In genomic region chr2:197711576-197711975, GRCh38 we compare ENCODE assay signal across 17 cellular contexts. TPM values are rescaled to one million over a fixed set of nuclear protein-coding genes. Genes with fewer than 3 reads are reported as not detected.
A peak's percentile ranks its signal among the peaks of the same experiment; 100 is the strongest.
DNase-seq lines count a peak whose midpoint lies in the region; ATAC-seq and TF ChIP-seq lines count a peak whose summit lies in the region.
"Had no signal": no experiment of that assay in that cellular context is flagged by ENCODE, and none has a peak within 500 bp of the region (broad histone marks: within the 10 kb centered on the region; RNA-seq: fewer than 3 reads in every experiment).

No MANE protein-coding gene starts in this region.

- TF ChIP-seq POLR2A in NB4 (IDR thresholded peaks at IDR 0.05; ENCODE audit: extremely low read depth, insufficient read length) (no peak), right lobe of liver (IDR thresholded peaks at IDR 0.05) (no peak)

- H3K4me1 Mint-ChIP-seq in activated T-cell treated with anti-CD3 and anti-CD28 coated beads, Interleukin-2, amount 50 U/mL, for 4 hours (ENCODE audit: low read depth): peaks cover 41% of the 10 kb centered on the region

- no peaks in the 10 kb centered on the region for H3K27me3 ChIP-seq in GM23248 (replicated peaks; ENCODE audit: insufficient read depth)
- H3K27me3 ChIP-seq in right lobe of liver: no peaks in the 10 kb centered on the region
- no peaks in the 10 kb centered on the region for H3K27me3 ChIP-seq in PC-9 (ENCODE audit: insufficient read depth, low read depth)

- H3K9me2 ChIP-seq in GM23248 (ENCODE audit: insufficient read depth): no peaks in the 10 kb centered on the region
- H3K9me2 ChIP-seq in PC-9 (ENCODE audit: insufficient read depth): no peaks in the 10 kb centered on the region

- no peaks in the 10 kb centered on the region for H3K27me3 Mint-ChIP-seq in activated T-cell treated with anti-CD3 and anti-CD28 coated beads, Interleukin-2, amount 50 U/mL, for 4 hours (ENCODE audit: low read depth)

- H3K9ac ChIP-seq in GM23248: no peak overlapping the region

- TF ChIP-seq CTCF in NB4 (IDR thresholded peaks at IDR 0.05; ENCODE audit: low read depth, low read length) (no peak), foreskin fibroblast (IDR thresholded peaks at IDR 0.05; ENCODE audit: low read depth, low read length) (no peak), right lobe of liver (IDR thresholded peaks at IDR 0.05) (no peak), PC-9 (conservative IDR thresholded peaks at IDR 0.05) (no peak)

- H3K4me3 ChIP-seq in GM23248 (no peak overlapping the region), NB4 (ENCODE audit: low read depth, low read length) (no peak overlapping the region), foreskin fibroblast (ENCODE audit: low read depth in 1 of 2, low read length in 2 of 2) (no peak overlapping the region), right lobe of liver (no peak overlapping the region), PC-9 (no peak overlapping the region)

- H2AFZ ChIP-seq in GM23248: no peak overlapping the region
- H2AFZ ChIP-seq in PC-9: no peak overlapping the region

- in situ Hi-C loops in GM23248 (cut with MboI): no loop called here

- intact Hi-C loops in right lobe of liver (cut with DNase I): no loop called here
- intact Hi-C loops in PC-9 (cut with micrococcal nuclease; ENCODE audit: unreplicated experiment): no loop called here

- ATAC-seq in activated T-cell treated with anti-CD3 and anti-CD28 coated beads, Interleukin-2, amount 50 U/mL, for 4 hours: no peak
- no peak for ATAC-seq in right lobe of liver

- H3K9me3 ChIP-seq in GM23248 (ENCODE audit: low read depth): no peaks in the 10 kb centered on the region
- H3K9me3 ChIP-seq in right lobe of liver: no peaks in the 10 kb centered on the region
- H3K9me3 ChIP-seq in PC-9 (ENCODE audit: insufficient read depth, low read depth): no peaks in the 10 kb centered on the region

- H3K4me2 ChIP-seq in GM23248 (ENCODE audit: unreplicated experiment) (no peak overlapping the region), PC-9 (no peak overlapping the region)

- peaks cover 63% of the 10 kb centered on the region for H3K79me2 ChIP-seq in GM23248 (ENCODE audit: insufficient read depth)
- peaks cover 42% of the 10 kb centered on the region for H3K79me2 ChIP-seq in PC-9 (ENCODE audit: low read depth)

- no peaks in the 10 kb centered on the region for H3K36me3 ChIP-seq in GM23248 (ENCODE audit: low read depth)
- no peaks in the 10 kb centered on the region for H3K36me3 ChIP-seq in right lobe of liver
- peaks cover 28% of the 10 kb centered on the region for H3K36me3 ChIP-seq in PC-9 (ENCODE audit: low read depth)

- BruUV-seq in PC-9 (replicated peaks; lab: Mats Ljungman, UMichigan): no TSS peak

- H3K4me1 ChIP-seq in GM23248 (ENCODE audit: insufficient read depth) (peaks cover 26% of the 10 kb centered on the region), right lobe of liver (peaks cover 0 to 21% (median 8%) of the 10 kb centered on the region in 4 donors), PC-9 (replicated peaks; ENCODE audit: insufficient read depth) (peaks cover 15% of the 10 kb centered on the region)

- H3F3A ChIP-seq in GM23248 (ENCODE audit: insufficient read depth) (peaks cover 24% of the 10 kb centered on the region), PC-9 (ENCODE audit: insufficient read depth, low read depth) (no peaks in the 10 kb centered on the region; the same call in 1 of the 2 replicates)

- DNase-seq in AG08396 (ENCODE audit: low spot score) (peak; percentile 35), GM23248 (peak; percentile 80), NB4 (ENCODE audit: low read depth) (peak; percentile 5), foreskin fibroblast (peak; percentile 64 to 83), right lobe of liver (no peak), PC-9 (no peak)
- no peak for DNase-seq in activated T-cell treated with anti-CD3 and anti-CD28 coated beads, Interleukin-2, amount 50 U/mL, for 4 hours
- DNase-seq: AML-193, COR-L47, KG1, MM.1S, NCI-H1105 treated with DMSO at 0.1 percent for 48 hours, NCI-H1694 treated with DMSO at 0.1 percent for 48 hours, NCI-H226, NCI-H526 treated with DMSO at 0.1 percent for 48 hours, RPMI8226 had no signal

- H4K20me1 ChIP-seq in GM23248 (ENCODE audit: insufficient read depth) (no peaks in the 10 kb centered on the region; the same call in 1 of the 2 replicates), PC-9 (ENCODE audit: insufficient read depth) (peaks cover 15% of the 10 kb centered on the region)

- POLR2A ChIA-PET in PC-9 (lab: Charles Lee; ENCODE audit: unreplicated experiment): no interaction called here

- CTCF ChIA-PET in PC-9 (lab: Charles Lee): no interaction called here

- peaks cover 37% of the 10 kb centered on the region for H3K36me3 Mint-ChIP-seq in activated T-cell treated with anti-CD3 and anti-CD28 coated beads, Interleukin-2, amount 50 U/mL, for 4 hours (ENCODE audit: insufficient read depth)

- no peaks in the 10 kb centered on the region for H3K9me3 Mint-ChIP-seq in activated T-cell treated with anti-CD3 and anti-CD28 coated beads, Interleukin-2, amount 50 U/mL, for 4 hours
- H3K9me3 Mint-ChIP-seq: CD14-positive monocyte had no signal

- no peak overlapping the region for H3K27ac ChIP-seq in GM23248
- H3K27ac ChIP-seq in right lobe of liver: no peak overlapping the region
- H3K27ac ChIP-seq in PC-9: no peak overlapping the region

- H3K4me3 Mint-ChIP-seq in activated T-cell treated with anti-CD3 and anti-CD28 coated beads, Interleukin-2, amount 50 U/mL, for 4 hours: no peak overlapping the region
- H3K4me3 Mint-ChIP-seq: CD14-positive monocyte had no signal

RNA-seq across cellular contexts. Expression of gene MARS2, which starts 6.4 kb away (rescaled TPM):
- 4.0 and 5.8 TPM in 2 replicates for total RNA-seq in GM23248 (2014; rRNA removed; shearing (Covaris generic))
- 3.0 and 3.3 TPM in 2 replicates for polyA plus RNA-seq in GM23248 (2016; fragmentation: Nextera tagmentation; extraction: Ambion mirVana)
- total RNA-seq in activated T-cell treated with anti-CD3 and anti-CD28 coated beads, Interleukin-2, amount 50 U/mL, for 4 hours: 10 to 100 TPM; 32.4 to 36.9 (median 34.7) TPM
- total RNA-seq in right lobe of liver (10 to 100 TPM in 2 of 6 experiments, 1 to 10 TPM in 4; 5.1 to 15.1 (median 6.6) TPM), PC-9 (2021) (5.1 and 6.0 TPM in 2 replicates)

RNA-seq across cellular contexts. Expression of gene RFTN2, which starts 36.2 kb away (rescaled TPM):
- 1.6 and 2.1 TPM in 2 replicates for total RNA-seq in GM23248 (2014; rRNA removed; shearing (Covaris generic))
- polyA plus RNA-seq in GM23248 (2016; fragmentation: Nextera tagmentation; extraction: Ambion mirVana): 2.2 and 2.6 TPM in 2 replicates
- total RNA-seq in activated T-cell treated with anti-CD3 and anti-CD28 coated beads, Interleukin-2, amount 50 U/mL, for 4 hours: not detected
- total RNA-seq in right lobe of liver (1 to 10 TPM in 4 of 6 experiments, under 1 TPM in 2; 0.58 to 1.9 (median 1.0) TPM), PC-9 (2021) (not detected in 2 replicates)

Comparison
In these comparisons a context has a peak if more than half of its experiments do, and no peak if none do; other contexts are left out.
1. DNase-seq: peak in AG08396 (single experiment), GM23248 (single experiment), NB4 (single experiment) and foreskin fibroblast (2 of 2); none in activated T-cell treated with anti-CD3 and anti-CD28 coated beads, Interleukin-2, amount 50 U/mL, for 4 hours (single experiment), right lobe of liver (0 of 3) and PC-9 (0 of 2).